ENCODE assay signal across 1 cellular context in the genomic region with DNA sequence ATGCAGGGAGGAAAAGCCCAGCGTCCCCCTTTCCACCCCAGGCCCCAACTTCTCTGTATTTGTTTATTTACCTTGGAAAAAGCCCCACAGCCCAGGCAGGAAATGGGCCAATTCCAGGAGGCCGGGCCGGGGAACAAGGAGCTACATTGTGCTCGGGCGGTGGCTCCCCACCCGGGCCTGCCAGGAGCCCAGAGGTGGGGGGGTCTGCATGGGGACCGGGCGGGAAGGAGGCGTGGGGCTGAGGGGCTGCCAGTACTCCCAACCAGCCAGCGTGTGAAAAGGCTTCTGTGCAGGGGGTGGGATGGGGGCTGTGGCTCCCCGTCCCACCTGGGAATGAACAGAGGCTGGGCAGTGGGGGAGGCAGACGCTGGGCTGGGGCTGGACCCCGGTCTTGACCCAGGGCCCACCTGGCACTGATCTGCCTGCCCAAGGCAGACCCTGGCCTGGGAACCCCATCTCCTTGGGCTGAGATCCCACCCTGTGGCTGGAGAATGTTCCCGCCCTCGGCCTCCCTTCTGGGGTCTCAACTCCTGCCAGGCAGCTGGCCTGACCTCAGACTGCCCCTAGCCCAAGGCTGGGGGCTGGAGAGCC.
TF ChIP-seq lines count a peak whose summit lies in the region.
"Not testable (repeated sequence)": the region's sequence is repeated elsewhere in the genome, so short reads cannot be mapped to it uniquely, and the experiment has no call there.

No MANE protein-coding gene starts in this region.

TF ChIP-seq in HepG2, 621 proteins besides CTCF, POLR2A, EP300 and RAD21 (continued from another document and continues in another):
- TF ChIP-seq, protein P1, sequence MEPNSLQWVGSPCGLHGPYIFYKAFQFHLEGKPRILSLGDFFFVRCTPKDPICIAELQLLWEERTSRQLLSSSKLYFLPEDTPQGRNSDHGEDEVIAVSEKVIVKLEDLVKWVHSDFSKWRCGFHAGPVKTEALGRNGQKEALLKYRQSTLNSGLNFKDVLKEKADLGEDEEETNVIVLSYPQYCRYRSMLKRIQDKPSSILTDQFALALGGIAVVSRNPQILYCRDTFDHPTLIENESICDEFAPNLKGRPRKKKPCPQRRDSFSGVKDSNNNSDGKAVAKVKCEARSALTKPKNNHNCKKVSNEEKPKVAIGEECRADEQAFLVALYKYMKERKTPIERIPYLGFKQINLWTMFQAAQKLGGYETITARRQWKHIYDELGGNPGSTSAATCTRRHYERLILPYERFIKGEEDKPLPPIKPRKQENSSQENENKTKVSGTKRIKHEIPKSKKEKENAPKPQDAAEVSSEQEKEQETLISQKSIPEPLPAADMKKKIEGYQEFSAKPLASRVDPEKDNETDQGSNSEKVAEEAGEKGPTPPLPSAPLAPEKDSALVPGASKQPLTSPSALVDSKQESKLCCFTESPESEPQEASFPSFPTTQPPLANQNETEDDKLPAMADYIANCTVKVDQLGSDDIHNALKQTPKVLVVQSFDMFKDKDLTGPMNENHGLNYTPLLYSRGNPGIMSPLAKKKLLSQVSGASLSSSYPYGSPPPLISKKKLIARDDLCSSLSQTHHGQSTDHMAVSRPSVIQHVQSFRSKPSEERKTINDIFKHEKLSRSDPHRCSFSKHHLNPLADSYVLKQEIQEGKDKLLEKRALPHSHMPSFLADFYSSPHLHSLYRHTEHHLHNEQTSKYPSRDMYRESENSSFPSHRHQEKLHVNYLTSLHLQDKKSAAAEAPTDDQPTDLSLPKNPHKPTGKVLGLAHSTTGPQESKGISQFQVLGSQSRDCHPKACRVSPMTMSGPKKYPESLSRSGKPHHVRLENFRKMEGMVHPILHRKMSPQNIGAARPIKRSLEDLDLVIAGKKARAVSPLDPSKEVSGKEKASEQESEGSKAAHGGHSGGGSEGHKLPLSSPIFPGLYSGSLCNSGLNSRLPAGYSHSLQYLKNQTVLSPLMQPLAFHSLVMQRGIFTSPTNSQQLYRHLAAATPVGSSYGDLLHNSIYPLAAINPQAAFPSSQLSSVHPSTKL (CRISPR knock-in tag; IDR thresholded peaks at IDR 0.05), result peak; percentile 63; the same call in 1 of the 2 replicates
- peak; percentile 88 for TF ChIP-seq HNRNPL (IDR thresholded peaks at IDR 0.05; ENCODE audit: low read depth, low read length)
- TF ChIP-seq RXRB (CRISPR knock-in tag; IDR thresholded peaks at IDR 0.05; ENCODE audit: borderline replicate concordance), result peak; percentile 39; the same call in 1 of the 2 replicates
- peak; percentile 49; the same call in 1 of the 2 replicates for TF ChIP-seq SP5 (CRISPR knock-in tag; IDR thresholded peaks at IDR 0.05; ENCODE audit: borderline replicate concordance, low read depth)
- TF ChIP-seq MAZ (IDR thresholded peaks at IDR 0.05; ENCODE audit: borderline replicate concordance, low read depth, low read length), result not testable (repeated sequence)
- TF ChIP-seq MAZ (CRISPR knock-in tag; IDR thresholded peaks at IDR 0.05; ENCODE audit: low read depth), result peak; percentile 13; the same call in 1 of the 2 replicates
- TF ChIP-seq KDM6A (CRISPR knock-in tag; IDR thresholded peaks at IDR 0.05; ENCODE audit: low read depth), result peak; percentile 26; the same call in 1 of the 2 replicates
- peak; percentile 56; the same call in 1 of the 2 replicates for TF ChIP-seq POLR2G (IDR thresholded peaks at IDR 0.05; ENCODE audit: low read depth, low read length)
- 0 out of 2 replicates have a peak, but pooled peaks have one; percentile 57 for TF ChIP-seq MEIS1 (CRISPR knock-in tag; IDR thresholded peaks at IDR 0.05; ENCODE audit: borderline replicate concordance)
- 0 out of 2 replicates have a peak, but pooled peaks have one; percentile 42 for TF ChIP-seq ARNTL (CRISPR knock-in tag; IDR thresholded peaks at IDR 0.05)
- TF ChIP-seq, protein P2, sequence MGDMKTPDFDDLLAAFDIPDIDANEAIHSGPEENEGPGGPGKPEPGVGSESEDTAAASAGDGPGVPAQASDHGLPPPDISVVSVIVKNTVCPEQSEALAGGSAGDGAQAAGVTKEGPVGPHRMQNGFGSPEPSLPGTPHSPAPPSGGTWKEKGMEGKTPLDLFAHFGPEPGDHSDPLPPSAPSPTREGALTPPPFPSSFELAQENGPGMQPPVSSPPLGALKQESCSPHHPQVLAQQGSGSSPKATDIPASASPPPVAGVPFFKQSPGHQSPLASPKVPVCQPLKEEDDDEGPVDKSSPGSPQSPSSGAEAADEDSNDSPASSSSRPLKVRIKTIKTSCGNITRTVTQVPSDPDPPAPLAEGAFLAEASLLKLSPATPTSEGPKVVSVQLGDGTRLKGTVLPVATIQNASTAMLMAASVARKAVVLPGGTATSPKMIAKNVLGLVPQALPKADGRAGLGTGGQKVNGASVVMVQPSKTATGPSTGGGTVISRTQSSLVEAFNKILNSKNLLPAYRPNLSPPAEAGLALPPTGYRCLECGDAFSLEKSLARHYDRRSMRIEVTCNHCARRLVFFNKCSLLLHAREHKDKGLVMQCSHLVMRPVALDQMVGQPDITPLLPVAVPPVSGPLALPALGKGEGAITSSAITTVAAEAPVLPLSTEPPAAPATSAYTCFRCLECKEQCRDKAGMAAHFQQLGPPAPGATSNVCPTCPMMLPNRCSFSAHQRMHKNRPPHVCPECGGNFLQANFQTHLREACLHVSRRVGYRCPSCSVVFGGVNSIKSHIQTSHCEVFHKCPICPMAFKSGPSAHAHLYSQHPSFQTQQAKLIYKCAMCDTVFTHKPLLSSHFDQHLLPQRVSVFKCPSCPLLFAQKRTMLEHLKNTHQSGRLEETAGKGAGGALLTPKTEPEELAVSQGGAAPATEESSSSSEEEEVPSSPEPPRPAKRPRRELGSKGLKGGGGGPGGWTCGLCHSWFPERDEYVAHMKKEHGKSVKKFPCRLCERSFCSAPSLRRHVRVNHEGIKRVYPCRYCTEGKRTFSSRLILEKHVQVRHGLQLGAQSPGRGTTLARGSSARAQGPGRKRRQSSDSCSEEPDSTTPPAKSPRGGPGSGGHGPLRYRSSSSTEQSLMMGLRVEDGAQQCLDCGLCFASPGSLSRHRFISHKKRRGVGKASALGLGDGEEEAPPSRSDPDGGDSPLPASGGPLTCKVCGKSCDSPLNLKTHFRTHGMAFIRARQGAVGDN (CRISPR knock-in tag; IDR thresholded peaks at IDR 0.05), result peak; percentile 70
- TF ChIP-seq, protein P3, sequence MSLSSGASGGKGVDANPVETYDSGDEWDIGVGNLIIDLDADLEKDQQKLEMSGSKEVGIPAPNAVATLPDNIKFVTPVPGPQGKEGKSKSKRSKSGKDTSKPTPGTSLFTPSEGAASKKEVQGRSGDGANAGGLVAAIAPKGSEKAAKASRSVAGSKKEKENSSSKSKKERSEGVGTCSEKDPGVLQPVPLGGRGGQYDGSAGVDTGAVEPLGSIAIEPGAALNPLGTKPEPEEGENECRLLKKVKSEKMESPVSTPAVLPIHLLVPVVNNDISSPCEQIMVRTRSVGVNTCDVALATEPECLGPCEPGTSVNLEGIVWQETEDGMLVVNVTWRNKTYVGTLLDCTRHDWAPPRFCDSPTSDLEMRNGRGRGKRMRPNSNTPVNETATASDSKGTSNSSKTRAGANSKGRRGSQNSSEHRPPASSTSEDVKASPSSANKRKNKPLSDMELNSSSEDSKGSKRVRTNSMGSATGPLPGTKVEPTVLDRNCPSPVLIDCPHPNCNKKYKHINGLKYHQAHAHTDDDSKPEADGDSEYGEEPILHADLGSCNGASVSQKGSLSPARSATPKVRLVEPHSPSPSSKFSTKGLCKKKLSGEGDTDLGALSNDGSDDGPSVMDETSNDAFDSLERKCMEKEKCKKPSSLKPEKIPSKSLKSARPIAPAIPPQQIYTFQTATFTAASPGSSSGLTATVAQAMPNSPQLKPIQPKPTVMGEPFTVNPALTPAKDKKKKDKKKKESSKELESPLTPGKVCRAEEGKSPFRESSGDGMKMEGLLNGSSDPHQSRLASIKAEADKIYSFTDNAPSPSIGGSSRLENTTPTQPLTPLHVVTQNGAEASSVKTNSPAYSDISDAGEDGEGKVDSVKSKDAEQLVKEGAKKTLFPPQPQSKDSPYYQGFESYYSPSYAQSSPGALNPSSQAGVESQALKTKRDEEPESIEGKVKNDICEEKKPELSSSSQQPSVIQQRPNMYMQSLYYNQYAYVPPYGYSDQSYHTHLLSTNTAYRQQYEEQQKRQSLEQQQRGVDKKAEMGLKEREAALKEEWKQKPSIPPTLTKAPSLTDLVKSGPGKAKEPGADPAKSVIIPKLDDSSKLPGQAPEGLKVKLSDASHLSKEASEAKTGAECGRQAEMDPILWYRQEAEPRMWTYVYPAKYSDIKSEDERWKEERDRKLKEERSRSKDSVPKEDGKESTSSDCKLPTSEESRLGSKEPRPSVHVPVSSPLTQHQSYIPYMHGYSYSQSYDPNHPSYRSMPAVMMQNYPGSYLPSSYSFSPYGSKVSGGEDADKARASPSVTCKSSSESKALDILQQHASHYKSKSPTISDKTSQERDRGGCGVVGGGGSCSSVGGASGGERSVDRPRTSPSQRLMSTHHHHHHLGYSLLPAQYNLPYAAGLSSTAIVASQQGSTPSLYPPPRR (CRISPR knock-in tag; IDR thresholded peaks at IDR 0.05; ENCODE audit: borderline replicate concordance), result peak; percentile 48; the same call in 1 of the 2 replicates
- TF ChIP-seq, protein P4, sequence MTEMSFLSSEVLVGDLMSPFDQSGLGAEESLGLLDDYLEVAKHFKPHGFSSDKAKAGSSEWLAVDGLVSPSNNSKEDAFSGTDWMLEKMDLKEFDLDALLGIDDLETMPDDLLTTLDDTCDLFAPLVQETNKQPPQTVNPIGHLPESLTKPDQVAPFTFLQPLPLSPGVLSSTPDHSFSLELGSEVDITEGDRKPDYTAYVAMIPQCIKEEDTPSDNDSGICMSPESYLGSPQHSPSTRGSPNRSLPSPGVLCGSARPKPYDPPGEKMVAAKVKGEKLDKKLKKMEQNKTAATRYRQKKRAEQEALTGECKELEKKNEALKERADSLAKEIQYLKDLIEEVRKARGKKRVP (CRISPR knock-in tag; IDR thresholded peaks at IDR 0.05), result 0 out of 4 replicates have a peak, but pooled peaks of 1 of the 2 experiments have one; percentile 24
- peak; percentile 49; the same call in 1 of the 2 replicates for TF ChIP-seq DPF2 (CRISPR knock-in tag; IDR thresholded peaks at IDR 0.05; ENCODE audit: borderline replicate concordance, low read depth)
- TF ChIP-seq, protein P5, sequence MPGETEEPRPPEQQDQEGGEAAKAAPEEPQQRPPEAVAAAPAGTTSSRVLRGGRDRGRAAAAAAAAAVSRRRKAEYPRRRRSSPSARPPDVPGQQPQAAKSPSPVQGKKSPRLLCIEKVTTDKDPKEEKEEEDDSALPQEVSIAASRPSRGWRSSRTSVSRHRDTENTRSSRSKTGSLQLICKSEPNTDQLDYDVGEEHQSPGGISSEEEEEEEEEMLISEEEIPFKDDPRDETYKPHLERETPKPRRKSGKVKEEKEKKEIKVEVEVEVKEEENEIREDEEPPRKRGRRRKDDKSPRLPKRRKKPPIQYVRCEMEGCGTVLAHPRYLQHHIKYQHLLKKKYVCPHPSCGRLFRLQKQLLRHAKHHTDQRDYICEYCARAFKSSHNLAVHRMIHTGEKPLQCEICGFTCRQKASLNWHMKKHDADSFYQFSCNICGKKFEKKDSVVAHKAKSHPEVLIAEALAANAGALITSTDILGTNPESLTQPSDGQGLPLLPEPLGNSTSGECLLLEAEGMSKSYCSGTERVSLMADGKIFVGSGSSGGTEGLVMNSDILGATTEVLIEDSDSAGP (CRISPR knock-in tag; IDR thresholded peaks at IDR 0.05; ENCODE audit: borderline replicate concordance), result peak; percentile 42; the same call in 1 of the 2 replicates
- TF ChIP-seq ZFY (CRISPR knock-in tag; IDR thresholded peaks at IDR 0.05), result peak; percentile 27; the same call in 1 of the 2 replicates
- TF ChIP-seq, protein P6, sequence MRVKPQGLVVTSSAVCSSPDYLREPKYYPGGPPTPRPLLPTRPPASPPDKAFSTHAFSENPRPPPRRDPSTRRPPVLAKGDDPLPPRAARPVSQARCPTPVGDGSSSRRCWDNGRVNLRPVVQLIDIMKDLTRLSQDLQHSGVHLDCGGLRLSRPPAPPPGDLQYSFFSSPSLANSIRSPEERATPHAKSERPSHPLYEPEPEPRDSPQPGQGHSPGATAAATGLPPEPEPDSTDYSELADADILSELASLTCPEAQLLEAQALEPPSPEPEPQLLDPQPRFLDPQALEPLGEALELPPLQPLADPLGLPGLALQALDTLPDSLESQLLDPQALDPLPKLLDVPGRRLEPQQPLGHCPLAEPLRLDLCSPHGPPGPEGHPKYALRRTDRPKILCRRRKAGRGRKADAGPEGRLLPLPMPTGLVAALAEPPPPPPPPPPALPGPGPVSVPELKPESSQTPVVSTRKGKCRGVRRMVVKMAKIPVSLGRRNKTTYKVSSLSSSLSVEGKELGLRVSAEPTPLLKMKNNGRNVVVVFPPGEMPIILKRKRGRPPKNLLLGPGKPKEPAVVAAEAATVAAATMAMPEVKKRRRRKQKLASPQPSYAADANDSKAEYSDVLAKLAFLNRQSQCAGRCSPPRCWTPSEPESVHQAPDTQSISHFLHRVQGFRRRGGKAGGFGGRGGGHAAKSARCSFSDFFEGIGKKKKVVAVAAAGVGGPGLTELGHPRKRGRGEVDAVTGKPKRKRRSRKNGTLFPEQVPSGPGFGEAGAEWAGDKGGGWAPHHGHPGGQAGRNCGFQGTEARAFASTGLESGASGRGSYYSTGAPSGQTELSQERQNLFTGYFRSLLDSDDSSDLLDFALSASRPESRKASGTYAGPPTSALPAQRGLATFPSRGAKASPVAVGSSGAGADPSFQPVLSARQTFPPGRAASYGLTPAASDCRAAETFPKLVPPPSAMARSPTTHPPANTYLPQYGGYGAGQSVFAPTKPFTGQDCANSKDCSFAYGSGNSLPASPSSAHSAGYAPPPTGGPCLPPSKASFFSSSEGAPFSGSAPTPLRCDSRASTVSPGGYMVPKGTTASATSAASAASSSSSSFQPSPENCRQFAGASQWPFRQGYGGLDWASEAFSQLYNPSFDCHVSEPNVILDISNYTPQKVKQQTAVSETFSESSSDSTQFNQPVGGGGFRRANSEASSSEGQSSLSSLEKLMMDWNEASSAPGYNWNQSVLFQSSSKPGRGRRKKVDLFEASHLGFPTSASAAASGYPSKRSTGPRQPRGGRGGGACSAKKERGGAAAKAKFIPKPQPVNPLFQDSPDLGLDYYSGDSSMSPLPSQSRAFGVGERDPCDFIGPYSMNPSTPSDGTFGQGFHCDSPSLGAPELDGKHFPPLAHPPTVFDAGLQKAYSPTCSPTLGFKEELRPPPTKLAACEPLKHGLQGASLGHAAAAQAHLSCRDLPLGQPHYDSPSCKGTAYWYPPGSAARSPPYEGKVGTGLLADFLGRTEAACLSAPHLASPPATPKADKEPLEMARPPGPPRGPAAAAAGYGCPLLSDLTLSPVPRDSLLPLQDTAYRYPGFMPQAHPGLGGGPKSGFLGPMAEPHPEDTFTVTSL (CRISPR knock-in tag; IDR thresholded peaks at IDR 0.05; ENCODE audit: borderline replicate concordance), result peak; percentile 39; the same call in 1 of the 2 replicates
- TF ChIP-seq, protein P7, sequence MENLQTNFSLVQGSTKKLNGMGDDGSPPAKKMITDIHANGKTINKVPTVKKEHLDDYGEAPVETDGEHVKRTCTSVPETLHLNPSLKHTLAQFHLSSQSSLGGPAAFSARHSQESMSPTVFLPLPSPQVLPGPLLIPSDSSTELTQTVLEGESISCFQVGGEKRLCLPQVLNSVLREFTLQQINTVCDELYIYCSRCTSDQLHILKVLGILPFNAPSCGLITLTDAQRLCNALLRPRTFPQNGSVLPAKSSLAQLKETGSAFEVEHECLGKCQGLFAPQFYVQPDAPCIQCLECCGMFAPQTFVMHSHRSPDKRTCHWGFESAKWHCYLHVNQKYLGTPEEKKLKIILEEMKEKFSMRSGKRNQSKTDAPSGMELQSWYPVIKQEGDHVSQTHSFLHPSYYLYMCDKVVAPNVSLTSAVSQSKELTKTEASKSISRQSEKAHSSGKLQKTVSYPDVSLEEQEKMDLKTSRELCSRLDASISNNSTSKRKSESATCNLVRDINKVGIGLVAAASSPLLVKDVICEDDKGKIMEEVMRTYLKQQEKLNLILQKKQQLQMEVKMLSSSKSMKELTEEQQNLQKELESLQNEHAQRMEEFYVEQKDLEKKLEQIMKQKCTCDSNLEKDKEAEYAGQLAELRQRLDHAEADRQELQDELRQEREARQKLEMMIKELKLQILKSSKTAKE (CRISPR knock-in tag; IDR thresholded peaks at IDR 0.05; ENCODE audit: borderline replicate concordance), result peak; percentile 52; the same call in 1 of the 2 replicates
